Comparison of ENCODE assay signal across 1 cellular context in the genomic region with DNA sequence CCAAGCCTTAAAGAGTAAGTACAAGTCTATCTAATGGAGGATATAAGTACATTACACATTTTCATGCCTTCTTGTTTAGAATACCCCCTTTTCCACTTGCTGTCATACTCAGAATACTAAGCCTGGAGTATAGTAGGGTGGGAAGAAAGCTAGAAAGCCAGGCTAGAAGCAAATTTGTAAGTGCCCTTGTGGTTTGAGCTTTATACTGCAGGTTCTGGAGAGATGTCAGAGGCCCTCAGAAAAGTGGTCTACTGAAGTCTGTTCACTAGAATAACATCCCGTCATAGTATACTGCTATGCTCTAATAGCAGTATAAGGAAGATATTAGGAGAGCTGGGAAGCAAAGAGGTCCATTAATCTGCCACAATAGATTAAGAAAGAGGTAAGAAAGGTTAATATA.
TF ChIP-seq lines count a peak whose summit lies in the region.

No MANE protein-coding gene starts in this region.

TF ChIP-seq in HCT116, 20 proteins besides CTCF, POLR2A, EP300 and RAD21 (continued from another document):
- TF ChIP-seq TCF7L2 (IDR thresholded peaks at IDR 0.05; ENCODE audit: borderline replicate concordance, extremely low read depth, insufficient read depth, insufficient read length) (no peak), FOSL1 (IDR thresholded peaks at IDR 0.05; ENCODE audit: low read depth) (no peak)
